8 cellular contexts compared by ENCODE assay signal in the genomic region with DNA sequence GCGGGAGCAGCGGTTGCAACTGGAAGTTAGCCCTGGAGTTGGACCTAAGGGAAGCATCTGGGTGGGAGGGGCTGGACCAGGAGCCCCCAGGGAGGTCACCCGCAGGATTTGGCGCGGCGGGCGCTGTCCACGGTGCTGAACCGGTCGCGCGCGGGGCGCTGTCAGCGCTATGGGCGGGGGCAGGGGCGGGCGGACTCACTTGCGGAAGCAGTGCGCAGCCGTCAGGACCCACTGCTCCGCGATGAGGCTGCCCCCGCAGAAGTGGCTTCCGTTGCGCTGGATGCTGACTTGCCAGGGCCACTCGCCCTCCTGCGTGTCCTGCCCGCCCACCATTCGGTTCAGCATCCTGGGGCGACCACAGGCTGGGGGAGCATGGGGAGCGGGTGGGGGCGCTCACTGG. TPM values are rescaled to one million over a fixed set of nuclear protein-coding genes. Genes with fewer than 3 reads are reported as not detected.
DNase-seq lines count a peak whose midpoint lies in the region; ATAC-seq and TF ChIP-seq lines count a peak whose summit lies in the region.

No MANE protein-coding gene starts in this region.

- H3K9ac ChIP-seq in neural progenitor cell: no peak overlapping the region

- H3K36me3 ChIP-seq in esophagus squamous epithelium: no peaks in the 10 kb centered on the region
- no peaks in the 10 kb centered on the region for H3K36me3 ChIP-seq in neural progenitor cell
- no peaks in the 10 kb centered on the region for H3K36me3 ChIP-seq in suprapubic skin

- H3K4me1 ChIP-seq in esophagus squamous epithelium (peaks cover 14 to 48% (median 15%) of the 10 kb centered on the region in 3 donors), neural progenitor cell (no peaks in the 10 kb centered on the region), suprapubic skin (peaks cover 29% of the 10 kb centered on the region)

- no peak for TF ChIP-seq POLR2A in esophagus squamous epithelium (IDR thresholded peaks at IDR 0.05)
- TF ChIP-seq POLR2A in suprapubic skin (IDR thresholded peaks at IDR 0.05): no peak

- H4K20me1 ChIP-seq in neural progenitor cell (ENCODE audit: low read depth): peaks cover 27% of the 10 kb centered on the region

- DNase-seq in AG10803 (ENCODE audit: low read depth) (peak; percentile 24), Kasumi-1 (lab: John Stamatoyannopoulos, UW) (peak; percentile 14 to 36), esophagus squamous epithelium (lab: John Stamatoyannopoulos, UW) (no peak), neural progenitor cell (ENCODE audit: low spot score) (peak; percentile 78), suprapubic skin (ENCODE audit: low spot score in 2 of 2) (no peak), HK-2 (ENCODE audit: unreplicated experiment) (no peak)
- DNase-seq in activated CD8-positive, alpha-beta memory T cell treated with anti-CD3 and anti-CD28 coated beads for 48 hours (ENCODE audit: low read depth in 2 of 3, low spot score in 2 of 3): peak; percentile 52 to 64 (median 62)

- no peak overlapping the region for H2AFZ ChIP-seq in neural progenitor cell (replicated peaks)

- H3K4me1 Mint-ChIP-seq in neural progenitor cell: peaks cover 2% of the 10 kb centered on the region

- no peak overlapping the region for H3K4me3 Mint-ChIP-seq in neural progenitor cell

- H3K4me3 ChIP-seq in AG10803 (ENCODE audit: low read length): no peak overlapping the region
- H3K4me3 ChIP-seq in esophagus squamous epithelium: peak overlapping the region; percentile 3 to 75 (median 42)
- H3K4me3 ChIP-seq in neural progenitor cell: no peak overlapping the region
- peak overlapping the region; percentile 24 for H3K4me3 ChIP-seq in suprapubic skin

- ATAC-seq in HG03565 (IDR thresholded peaks at IDR 0.05; ENCODE audit: unreplicated experiment): no peak

- intact Hi-C loops in esophagus squamous epithelium (cut with DNase I): no loop called here

- peaks cover 12% of the 10 kb centered on the region for H3F3A ChIP-seq in neural progenitor cell (ENCODE audit: low read depth)

- H3K9me3 ChIP-seq in esophagus squamous epithelium: no peaks in the 10 kb centered on the region
- no peaks in the 10 kb centered on the region for H3K9me3 ChIP-seq in neural progenitor cell (ENCODE audit: low read depth)
- no peaks in the 10 kb centered on the region for H3K9me3 ChIP-seq in suprapubic skin

- no peaks in the 10 kb centered on the region for H3K9me3 Mint-ChIP-seq in neural progenitor cell

- no peak overlapping the region for H3K27ac Mint-ChIP-seq in neural progenitor cell

- H3K27me3 Mint-ChIP-seq in neural progenitor cell (ENCODE audit: insufficient read depth, low read depth): peaks cover 11% of the 10 kb centered on the region

- no peaks in the 10 kb centered on the region for H3K36me3 Mint-ChIP-seq in neural progenitor cell

- 6 to 9% methylated on average over 12 to 17 of the region's 33 CpGs for WGBS in esophagus squamous epithelium, 2 donors
- 0% methylated on average over 2 of the region's 33 CpGs for WGBS in suprapubic skin

- no peaks in the 10 kb centered on the region for H3K79me2 ChIP-seq in neural progenitor cell (ENCODE audit: low read depth)

- H3K27me3 ChIP-seq in esophagus squamous epithelium (peaks cover 0 to 18% (median 0%) of the 10 kb centered on the region in 4 donors), neural progenitor cell (peaks cover 15% of the 10 kb centered on the region), suprapubic skin (peaks cover 3% of the 10 kb centered on the region)

- peak overlapping the region; percentile 69 for H3K4me2 ChIP-seq in neural progenitor cell

- peak overlapping the region in 3 of 4 donors; percentile 53 to 95 (median 89) for H3K27ac ChIP-seq in esophagus squamous epithelium
- H3K27ac ChIP-seq in neural progenitor cell: no peak overlapping the region
- no peak overlapping the region for H3K27ac ChIP-seq in suprapubic skin

- no peak for TF ChIP-seq EP300 in suprapubic skin (IDR thresholded peaks at IDR 0.05)

- no peak for TF ChIP-seq CTCF in AG10803 (conservative IDR thresholded peaks at IDR 0.05; ENCODE audit: low read length)
- no peak for TF ChIP-seq CTCF in esophagus squamous epithelium (IDR thresholded peaks at IDR 0.05)
- no peak for TF ChIP-seq CTCF in neural progenitor cell (IDR thresholded peaks at IDR 0.05)
- TF ChIP-seq CTCF in suprapubic skin (IDR thresholded peaks at IDR 0.05): no peak

RNA-seq across cellular contexts. Expression of gene PRSS27, which starts 4.5 kb away (rescaled TPM):
- total RNA-seq in esophagus squamous epithelium: 100 to 1,000 TPM; 188 to 463 (median 228) TPM
- 1.8 and 5.1 TPM in 2 replicates for total RNA-seq in neural progenitor cell (ENCODE audit: low replicate concordance)
- total RNA-seq in suprapubic skin: 1 to 10 TPM; 1.6 to 9.5 (median 5.6) TPM

RNA-seq across cellular contexts. Expression of gene KCTD5, which starts 33.2 kb away (rescaled TPM):
- total RNA-seq in esophagus squamous epithelium (10 to 100 TPM; 24.8 to 51.9 (median 40.3) TPM), neural progenitor cell (ENCODE audit: low replicate concordance) (21.6 and 34.5 TPM in 2 replicates), suprapubic skin (10 to 100 TPM; 46.3 to 84.4 (median 53.0) TPM)

RNA-seq across cellular contexts. Expression of gene SRRM2, which starts 36.9 kb away (rescaled TPM):
- total RNA-seq in esophagus squamous epithelium (100 to 1,000 TPM in 3 of 4 donors, 10 to 100 TPM in 1; 80.7 to 290 (median 233) TPM), neural progenitor cell (ENCODE audit: low replicate concordance) (82.3 and 119 TPM in 2 replicates), suprapubic skin (1,000 to 10,000 TPM in 1 of 4 donors, 100 to 1,000 TPM in 3; 484 to 1,595 (median 654) TPM)

Comparison
In these comparisons a context has a peak if more than half of its experiments do, and no peak if none do; other contexts are left out.
1. DNase-seq: peak in AG10803 (single experiment), Kasumi-1 (2 of 2), activated CD8-positive, alpha-beta memory T cell treated with anti-CD3 and anti-CD28 coated beads for 48 hours (3 of 3) and neural progenitor cell (single experiment); none in esophagus squamous epithelium (single experiment), suprapubic skin (0 of 2) and HK-2 (single experiment).
2. H3K4me3 ChIP-seq: peak in esophagus squamous epithelium (4 of 4) and suprapubic skin (single experiment); none in AG10803 (single experiment) and neural progenitor cell (single experiment).
3. H3K27ac ChIP-seq: peak in esophagus squamous epithelium (3 of 4); none in neural progenitor cell (single experiment) and suprapubic skin (single experiment).
4. RNA of gene PRSS27, which starts 4.5 kb away (total RNA-seq): 188 to 463 TPM in esophagus squamous epithelium; 1.6 to 9.5 TPM in suprapubic skin and 1.8 to 5.1 TPM in neural progenitor cell; every median in the first group is over 10 times any median in the second.